Comparison of ENCODE assay signal across 9 cellular contexts in genomic region chr5:107486489-107486888, GRCh38.
DNase-seq lines count a peak whose midpoint lies in the region; ATAC-seq lines count a peak whose summit lies in the region.
"Had no signal": no experiment of that assay in that cellular context is flagged by ENCODE, and none has a peak within 500 bp of the region (broad histone marks: within the 10 kb centered on the region; RNA-seq: fewer than 3 reads in every experiment).

No MANE protein-coding gene starts in this region.

- DNase-seq in activated CD4-positive, alpha-beta T cell treated with anti-CD3 and anti-CD28 coated beads for 36 hours = peak; percentile 79
- DNase-seq in activated CD4-positive, alpha-beta T cell treated with anti-CD3 and anti-CD28 coated beads, Interleukin-2, amount 50 U/mL, for 1 hour = no peak
- DNase-seq in activated CD4-positive, alpha-beta T cell treated with anti-CD3 and anti-CD28 coated beads, Interleukin-2, amount 50 U/mL, for 48 hours = peak; percentile 35 to 51
- peak; percentile 84 for DNase-seq in natural killer cell treated with Interleukin-12 subunit alpha and Interleukin-12 subunit beta and Interleukin-15 and Interleukin-18, amount 100 ng/mL, for 72 hours (ENCODE audit: low spot score)
- no peak for DNase-seq in DMS114 treated with DMSO at 0.1 percent for 48 hours (lab: John Stamatoyannopoulos, UW; ENCODE audit: unreplicated experiment)
- no peak for DNase-seq in caudate nucleus (lab: John Stamatoyannopoulos, UW)
- DNase-seq in T-helper 9 cell = no peak

- H3K27ac Mint-ChIP-seq in activated CD4-positive, alpha-beta T cell treated with anti-CD3 and anti-CD28 coated beads for 36 hours = no peak overlapping the region
- H3K27ac Mint-ChIP-seq in natural killer cell treated with Interleukin-12 subunit alpha and Interleukin-12 subunit beta and Interleukin-15 and Interleukin-18, amount 100 ng/mL, for 72 hours = peak overlapping the region; percentile 89 to 94
- H3K27ac Mint-ChIP-seq: T-helper 1 cell treated with Interleukin-12 subunit alpha and Interleukin-12 subunit beta and Interleukin-4 antibody, amounts not matched to agents 30 μg/mL and 1 μg/mL, for 36 hours had no signal

- POLR2A ChIA-PET in activated CD4-positive, alpha-beta T cell treated with anti-CD3 and anti-CD28 coated beads for 36 hours (lab: Charles Lee) = no interaction called here

- CTCF ChIA-PET in activated CD4-positive, alpha-beta T cell treated with anti-CD3 and anti-CD28 coated beads for 36 hours (lab: Charles Lee) = interaction anchor here (0.9 to 1.0 kb wide), 2 partner anchors 17 to 86 kb away, joined by 3 to 4 read pairs; no protein-coding TSS in a partner anchor

- ATAC-seq in activated CD4-positive, alpha-beta T cell treated with anti-CD3 and anti-CD28 coated beads for 36 hours = peak; percentile 99
- ATAC-seq in HG03175 (IDR thresholded peaks at IDR 0.05; ENCODE audit: unreplicated experiment) = peak; percentile 69
- peak; percentile 98 to 99 for ATAC-seq in natural killer cell treated with Interleukin-12 subunit alpha and Interleukin-12 subunit beta and Interleukin-15 and Interleukin-18, amount 100 ng/mL, for 72 hours

- H3K27ac ChIP-seq in caudate nucleus (ENCODE audit: low read depth, low read length) = no peak overlapping the region

- no peak overlapping the region for H3K4me3 Mint-ChIP-seq in activated CD4-positive, alpha-beta T cell treated with anti-CD3 and anti-CD28 coated beads for 36 hours
- H3K4me3 Mint-ChIP-seq in natural killer cell treated with Interleukin-12 subunit alpha and Interleukin-12 subunit beta and Interleukin-15 and Interleukin-18, amount 100 ng/mL, for 72 hours = peak overlapping the region; percentile 66
- H3K4me3 Mint-ChIP-seq: T-helper 1 cell treated with Interleukin-12 subunit alpha and Interleukin-12 subunit beta and Interleukin-4 antibody, amounts not matched to agents 30 μg/mL and 1 μg/mL, for 36 hours had no signal

- H3K9me3 Mint-ChIP-seq in activated CD4-positive, alpha-beta T cell treated with anti-CD3 and anti-CD28 coated beads for 36 hours (ENCODE audit: low read depth) = peaks cover 6% of the 10 kb centered on the region
- peaks cover 12% of the 10 kb centered on the region for H3K9me3 Mint-ChIP-seq in natural killer cell treated with Interleukin-12 subunit alpha and Interleukin-12 subunit beta and Interleukin-15 and Interleukin-18, amount 100 ng/mL, for 72 hours

- peaks cover 22% of the 10 kb centered on the region for H3K4me1 Mint-ChIP-seq in activated CD4-positive, alpha-beta T cell treated with anti-CD3 and anti-CD28 coated beads for 36 hours
- H3K4me1 Mint-ChIP-seq in natural killer cell treated with Interleukin-12 subunit alpha and Interleukin-12 subunit beta and Interleukin-15 and Interleukin-18, amount 100 ng/mL, for 72 hours (ENCODE audit: low read depth in 2 of 2) = peaks cover 40 to 57% of the 10 kb centered on the region in 2 donors

- peaks cover 19% of the 10 kb centered on the region for H3K27me3 Mint-ChIP-seq in activated CD4-positive, alpha-beta T cell treated with anti-CD3 and anti-CD28 coated beads for 36 hours
- H3K27me3 Mint-ChIP-seq in natural killer cell treated with Interleukin-12 subunit alpha and Interleukin-12 subunit beta and Interleukin-15 and Interleukin-18, amount 100 ng/mL, for 72 hours = no peaks in the 10 kb centered on the region

- peaks cover 5% of the 10 kb centered on the region for H3K36me3 Mint-ChIP-seq in activated CD4-positive, alpha-beta T cell treated with anti-CD3 and anti-CD28 coated beads for 36 hours (ENCODE audit: low read depth)
- H3K36me3 Mint-ChIP-seq in natural killer cell treated with Interleukin-12 subunit alpha and Interleukin-12 subunit beta and Interleukin-15 and Interleukin-18, amount 100 ng/mL, for 72 hours = peaks cover 6% of the 10 kb centered on the region

- intact Hi-C loops in activated CD4-positive, alpha-beta T cell treated with anti-CD3 and anti-CD28 coated beads for 36 hours (cut with DNase I, micrococcal nuclease) = loop anchor here (1.0 to 5.0 kb wide), 4 partner anchors 10 to 199 kb away; no protein-coding TSS in a partner anchor

Comparison
In these comparisons a context has a peak if more than half of its experiments do, and no peak if none do; other contexts are left out.
1. DNase-seq: peak in activated CD4-positive, alpha-beta T cell treated with anti-CD3 and anti-CD28 coated beads for 36 hours (single experiment), activated CD4-positive, alpha-beta T cell treated with anti-CD3 and anti-CD28 coated beads, Interleukin-2, amount 50 U/mL, for 48 hours (2 of 2) and natural killer cell treated with Interleukin-12 subunit alpha and Interleukin-12 subunit beta and Interleukin-15 and Interleukin-18, amount 100 ng/mL, for 72 hours (single experiment); none in activated CD4-positive, alpha-beta T cell treated with anti-CD3 and anti-CD28 coated beads, Interleukin-2, amount 50 U/mL, for 1 hour (single experiment), DMS114 treated with DMSO at 0.1 percent for 48 hours (single experiment), caudate nucleus (0 of 61) and T-helper 9 cell (single experiment).
2. Peak in every context shown above with its lines, with median percentiles within 50 percentile points of each other: ATAC-seq.